ENCODE assay signal across 8 cellular contexts in the genomic region with DNA sequence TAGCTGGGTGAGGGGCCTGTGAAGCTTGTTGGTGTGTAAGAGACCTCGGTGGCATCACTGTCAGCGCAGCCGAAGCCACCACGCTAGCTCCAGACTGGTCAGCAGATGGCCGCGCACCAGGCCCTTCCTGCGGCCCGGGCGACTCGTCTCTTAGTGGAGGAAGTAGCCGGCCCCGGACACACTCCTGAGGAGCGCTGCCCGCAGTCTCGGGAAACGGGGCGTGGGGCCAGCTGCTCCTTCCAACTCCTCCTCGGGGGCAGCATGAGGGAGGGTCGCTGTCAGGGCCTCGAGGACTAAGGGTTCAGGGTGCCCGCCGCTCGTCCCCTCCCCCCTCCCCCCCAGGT. TPM values are rescaled to one million over a fixed set of nuclear protein-coding genes. Genes with fewer than 3 reads are reported as not detected.
DNase-seq lines count a peak whose midpoint lies in the region; ATAC-seq and TF ChIP-seq lines count a peak whose summit lies in the region.

No MANE protein-coding gene starts in this region.

- TF ChIP-seq CTCF in HEK293 (tag by site-specific recombination; IDR thresholded peaks at IDR 0.05), result no peak
- TF ChIP-seq CTCF in body of pancreas (IDR thresholded peaks at IDR 0.05), result peak in 1 of 7 experiments; percentile 1
- TF ChIP-seq CTCF in smooth muscle cell (IDR thresholded peaks at IDR 0.05; ENCODE audit: borderline replicate concordance, insufficient read depth, poor library complexity, severe bottlenecking), result no peak

- H3K4me2 ChIP-seq in smooth muscle cell, result peak overlapping the region; percentile 86

- no peaks in the 10 kb centered on the region for H3K79me2 ChIP-seq in smooth muscle cell (ENCODE audit: low read depth)

- no peak for TF ChIP-seq POLR2A in body of pancreas (IDR thresholded peaks at IDR 0.05)

- POLR2A ChIA-PET in HEK293 (lab: Yijun Ruan, JAX), result interaction anchor here (0.6 to 2.1 kb wide), 18 partner anchors 9 to 1705 kb away, joined by 3 to 38 read pairs (median 4); a partner anchor contains a TSS

- H3K9me3 ChIP-seq in HEK293 (ENCODE audit: control insufficient read depth, insufficient read depth, low read depth, low read length), result no peaks in the 10 kb centered on the region
- no peaks in the 10 kb centered on the region for H3K9me3 ChIP-seq in body of pancreas
- H3K9me3 ChIP-seq in smooth muscle cell (replicated peaks; ENCODE audit: low read depth), result no peaks in the 10 kb centered on the region

- H3K36me3 ChIP-seq in HEK293 (ENCODE audit: control insufficient read depth in 2 of 2, insufficient read depth in 1 of 2, low read length in 2 of 2) (no peaks in the 10 kb centered on the region), body of pancreas (replicated peaks in 1 of 2; ENCODE audit: insufficient read depth in 1 of 2, low read depth in 2 of 2) (no peaks in the 10 kb centered on the region), smooth muscle cell (ENCODE audit: low read depth) (no peaks in the 10 kb centered on the region)

- peak overlapping the region; percentile 61 for H3K4me3 ChIP-seq in HEK293 (ENCODE audit: low read depth, low read length)
- peak overlapping the region; percentile 52 to 64 for H3K4me3 ChIP-seq in body of pancreas
- H3K4me3 ChIP-seq in smooth muscle cell, result peak overlapping the region; percentile 64

- H2AFZ ChIP-seq in smooth muscle cell (ENCODE audit: low read depth), result peak overlapping the region; percentile 95

- H3K4me1 ChIP-seq in HEK293 (ENCODE audit: control insufficient read depth, insufficient read depth, low read length) (no peaks in the 10 kb centered on the region), body of pancreas (peaks cover 12% of the 10 kb centered on the region), smooth muscle cell (ENCODE audit: low read depth) (no peaks in the 10 kb centered on the region)

- peak; percentile 64 for DNase-seq in NCI-H2227 (lab: John Stamatoyannopoulos, UW; ENCODE audit: unreplicated experiment)
- DNase-seq in NCI-H2227 treated with DMSO at 0.1 percent for 48 hours (lab: John Stamatoyannopoulos, UW), result no peak
- peak; percentile 70 for DNase-seq in NCI-H146 (lab: John Stamatoyannopoulos, UW)
- peak; percentile 64 to 70 (median 68) for DNase-seq in body of pancreas
- peak; percentile 45 for DNase-seq in iPS-NIHi7 (ENCODE audit: extremely low spot score)
- DNase-seq in smooth muscle cell (lab: John Stamatoyannopoulos, UW; ENCODE audit: unreplicated experiment), result no peak
- no peak for DNase-seq in stimulated activated naive CD4-positive, alpha-beta T cell (lab: John Stamatoyannopoulos, UW)

- WGBS in body of pancreas, 2 donors, result 2% methylated on average over 23 of the region's 23 CpGs; no CpG with 5 or more reads in 1 of the 2 donors
- WGBS in smooth muscle cell (ENCODE audit: low lambda C conversion rate), result 5% methylated on average over 16 of the region's 23 CpGs

- ATAC-seq in body of pancreas, result peak; percentile 64

- H4K20me1 ChIP-seq in smooth muscle cell (ENCODE audit: low read depth), result no peaks in the 10 kb centered on the region

- CTCF ChIA-PET in HEK293 (lab: Yijun Ruan, JAX), result interaction anchor here (0.6 to 3.5 kb wide), 8 partner anchors 11 to 608 kb away, joined by 3 to 23 read pairs (median 3); no protein-coding TSS in a partner anchor

- H3K9ac ChIP-seq in smooth muscle cell (ENCODE audit: low read depth), result no peak overlapping the region

- intact Hi-C loops in body of pancreas (cut with DNase I), result no loop called here

- H3K27me3 ChIP-seq in body of pancreas, result no peaks in the 10 kb centered on the region
- no peaks in the 10 kb centered on the region for H3K27me3 ChIP-seq in smooth muscle cell (ENCODE audit: low read depth)

- peaks cover 4% of the 10 kb centered on the region for H3F3A ChIP-seq in smooth muscle cell (ENCODE audit: low read depth)

- H3K27ac ChIP-seq in HEK293 (ENCODE audit: extremely low read depth, low read depth, low read length) (peak overlapping the region; percentile 63; the same call in 1 of the 2 replicates), body of pancreas (peak overlapping the region; percentile 75 to 88 (median 83)), smooth muscle cell (ENCODE audit: low read depth) (no peak overlapping the region)

TF ChIP-seq in HEK293, 187 proteins besides CTCF, POLR2A, EP300 and RAD21:
- TF ChIP-seq, protein P1, sequence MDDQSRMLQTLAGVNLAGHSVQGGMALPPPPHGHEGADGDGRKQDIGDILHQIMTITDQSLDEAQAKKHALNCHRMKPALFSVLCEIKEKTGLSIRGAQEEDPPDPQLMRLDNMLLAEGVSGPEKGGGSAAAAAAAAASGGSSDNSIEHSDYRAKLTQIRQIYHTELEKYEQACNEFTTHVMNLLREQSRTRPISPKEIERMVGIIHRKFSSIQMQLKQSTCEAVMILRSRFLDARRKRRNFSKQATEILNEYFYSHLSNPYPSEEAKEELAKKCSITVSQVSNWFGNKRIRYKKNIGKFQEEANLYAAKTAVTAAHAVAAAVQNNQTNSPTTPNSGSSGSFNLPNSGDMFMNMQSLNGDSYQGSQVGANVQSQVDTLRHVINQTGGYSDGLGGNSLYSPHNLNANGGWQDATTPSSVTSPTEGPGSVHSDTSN (CRISPR knock-in tag; IDR thresholded peaks at IDR 0.05), result 0 out of 2 replicates have a peak, but pooled peaks have one; percentile 17
- TF ChIP-seq ZNF423 (tag by site-specific recombination; IDR thresholded peaks at IDR 0.05) (peak; percentile 16; the same call in 1 of the 2 replicates), FEZF1 (tag by site-specific recombination; IDR thresholded peaks at IDR 0.05) (0 out of 2 replicates have a peak, but pooled peaks have one; percentile 5), SCRT1 (tag by site-specific recombination; IDR thresholded peaks at IDR 0.05; ENCODE audit: borderline replicate concordance) (no peak), BCL11A (tag by site-specific recombination; IDR thresholded peaks at IDR 0.05; ENCODE audit: low read depth) (0 out of 2 replicates have a peak, but pooled peaks have one; percentile 11), TCF7L2 (IDR thresholded peaks at IDR 0.05; ENCODE audit: borderline replicate concordance, low read depth, low read length) (no peak), ZNF394 (tag by site-specific recombination; IDR thresholded peaks at IDR 0.05; ENCODE audit: borderline replicate concordance) (peak; percentile 93), ZBTB48 (tag by site-specific recombination; IDR thresholded peaks at IDR 0.05) (peak; percentile 94), YY1 (tag by site-specific recombination; IDR thresholded peaks at IDR 0.05) (peak; percentile 30; the same call in 1 of the 2 replicates), ZBTB7A (tag by site-specific recombination; IDR thresholded peaks at IDR 0.05; ENCODE audit: low read depth) (no peak), ZNF600 (tag by site-specific recombination; IDR thresholded peaks at IDR 0.05) (peak; percentile 72), ZNF626 (tag by site-specific recombination; IDR thresholded peaks at IDR 0.05) (no peak), ZNF548 (tag by site-specific recombination; IDR thresholded peaks at IDR 0.05) (no peak), MYNN (tag by site-specific recombination; IDR thresholded peaks at IDR 0.05; ENCODE audit: borderline replicate concordance) (0 out of 2 replicates have a peak, but pooled peaks have one; percentile 54), ZBTB20 (tag by site-specific recombination; IDR thresholded peaks at IDR 0.05) (peak; percentile 76)
- TF ChIP-seq, protein P2, sequence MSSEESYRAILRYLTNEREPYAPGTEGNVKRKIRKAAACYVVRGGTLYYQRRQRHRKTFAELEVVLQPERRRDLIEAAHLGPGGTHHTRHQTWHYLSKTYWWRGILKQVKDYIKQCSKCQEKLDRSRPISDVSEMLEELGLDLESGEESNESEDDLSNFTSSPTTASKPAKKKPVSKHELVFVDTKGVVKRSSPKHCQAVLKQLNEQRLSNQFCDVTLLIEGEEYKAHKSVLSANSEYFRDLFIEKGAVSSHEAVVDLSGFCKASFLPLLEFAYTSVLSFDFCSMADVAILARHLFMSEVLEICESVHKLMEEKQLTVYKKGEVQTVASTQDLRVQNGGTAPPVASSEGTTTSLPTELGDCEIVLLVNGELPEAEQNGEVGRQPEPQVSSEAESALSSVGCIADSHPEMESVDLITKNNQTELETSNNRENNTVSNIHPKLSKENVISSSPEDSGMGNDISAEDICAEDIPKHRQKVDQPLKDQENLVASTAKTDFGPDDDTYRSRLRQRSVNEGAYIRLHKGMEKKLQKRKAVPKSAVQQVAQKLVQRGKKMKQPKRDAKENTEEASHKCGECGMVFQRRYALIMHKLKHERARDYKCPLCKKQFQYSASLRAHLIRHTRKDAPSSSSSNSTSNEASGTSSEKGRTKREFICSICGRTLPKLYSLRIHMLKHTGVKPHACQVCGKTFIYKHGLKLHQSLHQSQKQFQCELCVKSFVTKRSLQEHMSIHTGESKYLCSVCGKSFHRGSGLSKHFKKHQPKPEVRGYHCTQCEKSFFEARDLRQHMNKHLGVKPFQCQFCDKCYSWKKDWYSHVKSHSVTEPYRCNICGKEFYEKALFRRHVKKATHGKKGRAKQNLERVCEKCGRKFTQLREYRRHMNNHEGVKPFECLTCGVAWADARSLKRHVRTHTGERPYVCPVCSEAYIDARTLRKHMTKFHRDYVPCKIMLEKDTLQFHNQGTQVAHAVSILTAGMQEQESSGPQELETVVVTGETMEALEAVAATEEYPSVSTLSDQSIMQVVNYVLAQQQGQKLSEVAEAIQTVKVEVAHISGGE (tag by site-specific recombination; conservative IDR thresholded peaks at IDR 0.05; ENCODE audit: low read depth), result peak; percentile 92
- TF ChIP-seq, protein P3, sequence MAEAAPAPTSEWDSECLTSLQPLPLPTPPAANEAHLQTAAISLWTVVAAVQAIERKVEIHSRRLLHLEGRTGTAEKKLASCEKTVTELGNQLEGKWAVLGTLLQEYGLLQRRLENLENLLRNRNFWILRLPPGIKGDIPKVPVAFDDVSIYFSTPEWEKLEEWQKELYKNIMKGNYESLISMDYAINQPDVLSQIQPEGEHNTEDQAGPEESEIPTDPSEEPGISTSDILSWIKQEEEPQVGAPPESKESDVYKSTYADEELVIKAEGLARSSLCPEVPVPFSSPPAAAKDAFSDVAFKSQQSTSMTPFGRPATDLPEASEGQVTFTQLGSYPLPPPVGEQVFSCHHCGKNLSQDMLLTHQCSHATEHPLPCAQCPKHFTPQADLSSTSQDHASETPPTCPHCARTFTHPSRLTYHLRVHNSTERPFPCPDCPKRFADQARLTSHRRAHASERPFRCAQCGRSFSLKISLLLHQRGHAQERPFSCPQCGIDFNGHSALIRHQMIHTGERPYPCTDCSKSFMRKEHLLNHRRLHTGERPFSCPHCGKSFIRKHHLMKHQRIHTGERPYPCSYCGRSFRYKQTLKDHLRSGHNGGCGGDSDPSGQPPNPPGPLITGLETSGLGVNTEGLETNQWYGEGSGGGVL (tag by site-specific recombination; IDR thresholded peaks at IDR 0.05), result peak; percentile 64; the same call in 1 of the 2 replicates

RNA-seq across cellular contexts. Expression of a gene that starts 20.4 kb away (rescaled TPM):
- total RNA-seq in body of pancreas (100 to 1,000 TPM; 163 to 211 TPM), smooth muscle cell (459 and 461 TPM in 2 replicates)
- polyA plus RNA-seq in smooth muscle cell, result 426 and 430 TPM in 2 replicates

Comparison
In these comparisons a context has a peak if more than half of its experiments do, and no peak if none do; other contexts are left out.
1. DNase-seq: peak in NCI-H2227 (single experiment), NCI-H146 (single experiment), body of pancreas (4 of 4) and iPS-NIHi7 (single experiment); none in NCI-H2227 treated with DMSO at 0.1 percent for 48 hours (single experiment), smooth muscle cell (single experiment) and stimulated activated naive CD4-positive, alpha-beta T cell (0 of 6).
2. Peak in every context shown above with its lines, with median percentiles within 50 percentile points of each other: H3K4me3 ChIP-seq.